ENCODE assay signal across 13 cellular contexts in genomic region chr2:221629478-221629877, GRCh38. TPM values are rescaled to one million over a fixed set of nuclear protein-coding genes. Genes with fewer than 3 reads are reported as not detected.
DNase-seq lines count a peak whose midpoint lies in the region; ATAC-seq and TF ChIP-seq lines count a peak whose summit lies in the region.
"Had no signal": no experiment of that assay in that cellular context is flagged by ENCODE, and none has a peak within 500 bp of the region (broad histone marks: within the 10 kb centered on the region; RNA-seq: fewer than 3 reads in every experiment).

No MANE protein-coding gene starts in this region.

- H3K27ac ChIP-seq in brain microvascular endothelial cell, result peak overlapping the region; percentile 25

- in situ Hi-C loops in brain microvascular endothelial cell (cut with HindIII; ENCODE audit: low pct_ligation_motif_present, low sequenced_read_pairs), result no loop called here

- DNase-seq in AG08396 (ENCODE audit: low spot score) (peak; percentile 61), HS-5 (ENCODE audit: low read depth) (peak; percentile 75), brain microvascular endothelial cell (peak; percentile 89), kidney epithelial cell (ENCODE audit: low read depth) (peak; percentile 65)
- DNase-seq in activated T-cell treated with anti-CD3 and anti-CD28 coated beads, Interleukin-2, amount 50 U/mL, for 1 hour, result no peak
- DNase-seq in activated CD8-positive, alpha-beta memory T cell treated with anti-CD3 and anti-CD28 coated beads for 24 hours, result no peak
- no peak for DNase-seq in activated CD8-positive, alpha-beta memory T cell treated with anti-CD3 and anti-CD28 coated beads, Interleukin-2, amount 10 ng/mL, durations not matched to agents 7 days and 5 days
- DNase-seq: activated CD4-positive, alpha-beta T cell treated with anti-CD3 and anti-CD28 coated beads for 36 hours; CD4-positive, alpha-beta T cell; cerebellar nuclear complex; NCI-H1694 treated with DMSO at 0.1 percent for 48 hours had no signal

- H3K4me1 Mint-ChIP-seq in activated CD8-positive, alpha-beta memory T cell treated with anti-CD3 and anti-CD28 coated beads, Interleukin-2, amount 10 ng/mL, durations not matched to agents 7 days and 5 days, result no peaks in the 10 kb centered on the region
- H3K4me1 Mint-ChIP-seq: activated CD4-positive, alpha-beta T cell treated with anti-CD3 and anti-CD28 coated beads for 36 hours had no signal

- H3K4me3 Mint-ChIP-seq in activated CD8-positive, alpha-beta memory T cell treated with anti-CD3 and anti-CD28 coated beads, Interleukin-2, amount 10 ng/mL, durations not matched to agents 7 days and 5 days, result no peak overlapping the region
- H3K4me3 Mint-ChIP-seq: activated CD4-positive, alpha-beta T cell treated with anti-CD3 and anti-CD28 coated beads for 36 hours; CD4-positive, alpha-beta T cell had no signal

- CTCF ChIA-PET in activated CD8-positive, alpha-beta memory T cell treated with anti-CD3 and anti-CD28 coated beads, Interleukin-2, amount 10 ng/mL, durations not matched to agents 7 days and 5 days (lab: Charles Lee), result no interaction called here

- H3K36me3 ChIP-seq in brain microvascular endothelial cell (replicated peaks) (no peaks in the 10 kb centered on the region), kidney epithelial cell (ENCODE audit: control insufficient read depth, insufficient read depth, low read length) (no peaks in the 10 kb centered on the region)

- H3K27ac Mint-ChIP-seq in activated CD8-positive, alpha-beta memory T cell treated with anti-CD3 and anti-CD28 coated beads, Interleukin-2, amount 10 ng/mL, durations not matched to agents 7 days and 5 days, result no peak overlapping the region
- H3K27ac Mint-ChIP-seq: activated CD4-positive, alpha-beta T cell treated with anti-CD3 and anti-CD28 coated beads for 36 hours; CD4-positive, alpha-beta T cell had no signal

- TF ChIP-seq CTCF in brain microvascular endothelial cell (IDR thresholded peaks at IDR 0.05; ENCODE audit: low read depth, low read length, missing control alignments), result no peak
- TF ChIP-seq CTCF in kidney epithelial cell (IDR thresholded peaks at IDR 0.05; ENCODE audit: insufficient read depth, low read length, poor library complexity, severe bottlenecking), result no peak

- no peaks in the 10 kb centered on the region for H3K27me3 ChIP-seq in brain microvascular endothelial cell (replicated peaks)
- no peaks in the 10 kb centered on the region for H3K27me3 ChIP-seq in kidney epithelial cell (ENCODE audit: control insufficient read depth, insufficient read depth, low read length)

- H3K9me3 Mint-ChIP-seq in activated CD8-positive, alpha-beta memory T cell treated with anti-CD3 and anti-CD28 coated beads, Interleukin-2, amount 10 ng/mL, durations not matched to agents 7 days and 5 days (ENCODE audit: low read depth), result no peaks in the 10 kb centered on the region
- H3K9me3 Mint-ChIP-seq: CD4-positive, alpha-beta T cell had no signal

- ATAC-seq in GM18867 (IDR thresholded peaks at IDR 0.05; ENCODE audit: unreplicated experiment), result no peak
- ATAC-seq in activated CD8-positive, alpha-beta memory T cell treated with anti-CD3 and anti-CD28 coated beads, Interleukin-2, amount 10 ng/mL, durations not matched to agents 7 days and 5 days, result no peak
- ATAC-seq: activated CD4-positive, alpha-beta T cell treated with anti-CD3 and anti-CD28 coated beads for 36 hours; HepG2 had no signal

- no peaks in the 10 kb centered on the region for H3K36me3 Mint-ChIP-seq in activated CD8-positive, alpha-beta memory T cell treated with anti-CD3 and anti-CD28 coated beads, Interleukin-2, amount 10 ng/mL, durations not matched to agents 7 days and 5 days

- H3K4me3 ChIP-seq in brain microvascular endothelial cell (ENCODE audit: low read depth, low read length) (no peak overlapping the region), kidney epithelial cell (ENCODE audit: low read depth, low read length) (no peak overlapping the region)

- peaks cover 2% of the 10 kb centered on the region for H3K27me3 Mint-ChIP-seq in activated CD8-positive, alpha-beta memory T cell treated with anti-CD3 and anti-CD28 coated beads, Interleukin-2, amount 10 ng/mL, durations not matched to agents 7 days and 5 days

RNA-seq across cellular contexts. Expression of gene EPHA4, which starts 57.4 kb away (rescaled TPM):
- 6.5 and 6.6 TPM in 2 replicates for total RNA-seq in kidney epithelial cell
- total RNA-seq in activated CD8-positive, alpha-beta memory T cell treated with anti-CD3 and anti-CD28 coated beads, Interleukin-2, amount 10 ng/mL, durations not matched to agents 7 days and 5 days, result under 1 TPM; 0.59 to 0.91 TPM
- total RNA-seq: HepG2 had no signal

Comparison
In these comparisons a context has a peak if more than half of its experiments do, and no peak if none do; other contexts are left out.
1. DNase-seq: peak in AG08396 (single experiment), HS-5 (single experiment), brain microvascular endothelial cell (single experiment) and kidney epithelial cell (single experiment); none in activated T-cell treated with anti-CD3 and anti-CD28 coated beads, Interleukin-2, amount 50 U/mL, for 1 hour (single experiment), activated CD8-positive, alpha-beta memory T cell treated with anti-CD3 and anti-CD28 coated beads for 24 hours (single experiment) and activated CD8-positive, alpha-beta memory T cell treated with anti-CD3 and anti-CD28 coated beads, Interleukin-2, amount 10 ng/mL, durations not matched to agents 7 days and 5 days (single experiment).